ENCODE assay signal across 35 cellular contexts in genomic region chr21:39107739-39108138, GRCh38.
"Had no signal": no experiment of that assay in that cellular context is flagged by ENCODE, and none has a peak within 500 bp of the region (broad histone marks: within the 10 kb centered on the region; RNA-seq: fewer than 3 reads in every experiment).

No MANE protein-coding gene starts in this region.

- DNase-seq: dermis blood vessel endothelial cell; effector memory CD8-positive, alpha-beta T cell; erythroblast; esophagus squamous epithelium; foreskin melanocyte; glutamatergic neuron; heart right ventricle; hippocampal formation; immature natural killer cell; islet precursor cell; kidney glomerular epithelial cell; mucosa of descending colon; naive B cell; nucleus accumbens; stimulated activated CD4-positive, alpha-beta T cell treated with anti-CD3 and anti-CD28 coated beads, Interleukin-12 subunit alpha, Interleukin-12 subunit beta, amount 100 ng/mL, for 4 hours; stimulated activated CD4-positive, alpha-beta T cell treated with anti-CD3 and anti-CD28 coated beads, Interleukin-1b, Interleukin-23, amount 100 ng/mL, for 48 hours; stimulated activated CD4-positive, alpha-beta T cell treated with anti-CD3 and anti-CD28 coated beads, Interleukin-4, amount 100 ng/mL, for 1 hour; stimulated activated CD8-positive, alpha-beta memory T cell treated with anti-CD3 and anti-CD28 coated beads, Interleukin-4, amount 100 ng/mL, for 48 hours; stimulated activated naive CD4-positive, alpha-beta T cell; stimulated activated naive CD8-positive, alpha-beta T cell treated with anti-CD3 and anti-CD28 coated beads, Interleukin-15, amount 100 ng/mL, for 72 hours had no signal

- H3K4me3 ChIP-seq: coronary artery, esophagus squamous epithelium, heart right ventricle, lung, mucosa of descending colon, pancreas, prostate gland, right atrium auricular region, smooth muscle cell, thoracic aorta, tibial nerve, upper lobe of left lung had no signal

- H3K27ac Mint-ChIP-seq: effector memory CD8-positive, alpha-beta T cell; memory B cell; mesothelial cell of epicardium; naive B cell; natural killer cell treated with Interleukin-12 subunit alpha and Interleukin-12 subunit beta and Interleukin-15 and Interleukin-18, amount 100 ng/mL, for 72 hours had no signal

- H3K36me3 ChIP-seq: esophagus squamous epithelium, heart right ventricle, pancreas, prostate gland, right atrium auricular region, thoracic aorta, tibial nerve, upper lobe of left lung had no signal

- H3K9me3 ChIP-seq: esophagus squamous epithelium, heart right ventricle, mucosa of descending colon, pancreas, prostate gland, right atrium auricular region, thoracic aorta, tibial nerve, upper lobe of left lung had no signal

- H3K27ac ChIP-seq: coronary artery, esophagus squamous epithelium, heart right ventricle, pancreas, prostate gland, right atrium auricular region, thoracic aorta, tibial nerve, upper lobe of left lung had no signal

- H3K4me1 Mint-ChIP-seq: memory B cell; stimulated activated naive CD8-positive, alpha-beta T cell treated with anti-CD3 and anti-CD28 coated beads, Interleukin-15, amount 100 ng/mL, for 72 hours had no signal

- H3K27me3 ChIP-seq: esophagus squamous epithelium, heart right ventricle, pancreas, right atrium auricular region, tibial nerve, upper lobe of left lung had no signal

- ATAC-seq: effector memory CD8-positive, alpha-beta T cell; heart right ventricle; left lobe of liver; mucosa of descending colon; pancreas; sciatic nerve; stimulated activated naive CD8-positive, alpha-beta T cell treated with anti-CD3 and anti-CD28 coated beads, Interleukin-15, amount 100 ng/mL, for 72 hours had no signal

- H3K36me3 Mint-ChIP-seq: memory B cell; mesothelial cell of epicardium; natural killer cell treated with Interleukin-12 subunit alpha and Interleukin-12 subunit beta and Interleukin-15 and Interleukin-18, amount 100 ng/mL, for 72 hours had no signal

- H3K4me1 ChIP-seq: pancreas, prostate gland had no signal

- H3K4me3 Mint-ChIP-seq: effector memory CD8-positive, alpha-beta T cell; immature natural killer cell; memory B cell; mesothelial cell of epicardium; naive B cell; natural killer cell treated with Interleukin-12 subunit alpha and Interleukin-12 subunit beta and Interleukin-15 and Interleukin-18, amount 100 ng/mL, for 72 hours; neural crest cell; stimulated activated naive CD8-positive, alpha-beta T cell treated with anti-CD3 and anti-CD28 coated beads, Interleukin-15, amount 100 ng/mL, for 72 hours had no signal

- H3K9me3 Mint-ChIP-seq: effector memory CD8-positive, alpha-beta T cell; immature natural killer cell; memory B cell; mesothelial cell of epicardium; naive B cell; natural killer cell treated with Interleukin-12 subunit alpha and Interleukin-12 subunit beta and Interleukin-15 and Interleukin-18, amount 100 ng/mL, for 72 hours; neural crest cell; stimulated activated naive CD8-positive, alpha-beta T cell treated with anti-CD3 and anti-CD28 coated beads, Interleukin-15, amount 100 ng/mL, for 72 hours had no signal
